In genomic region chr17:19482571-19482970, GRCh38 we compare ENCODE assay signal across 15 cellular contexts. TPM values are rescaled to one million over a fixed set of nuclear protein-coding genes. Genes with fewer than 3 reads are reported as not detected.
DNase-seq lines count a peak whose midpoint lies in the region; ATAC-seq and TF ChIP-seq lines count a peak whose summit lies in the region.
"Had no signal": no experiment of that assay in that cellular context is flagged by ENCODE, and none has a peak within 500 bp of the region (broad histone marks: within the 10 kb centered on the region; RNA-seq: fewer than 3 reads in every experiment).

No MANE protein-coding gene starts in this region.

- no peak for DNase-seq in chondrocyte (ENCODE audit: low spot score)
- DNase-seq in left kidney (ENCODE audit: low read depth, low spot score): peak; percentile 57
- no peak for DNase-seq in transverse colon
- no peak for DNase-seq in neural progenitor cell (ENCODE audit: low spot score)
- no peak for DNase-seq in germinal center (ENCODE audit: low spot score)
- DNase-seq: activated T-cell treated with anti-CD3 and anti-CD28 coated beads, Interleukin-2, amount 50 U/mL, for 48 hours; amygdala; effector CD4-positive, alpha-beta T cell; NCI-H2171; stimulated activated CD4-positive, alpha-beta T cell treated with anti-CD3 and anti-CD28 coated beads, Interleukin-4, amount 100 ng/mL, for 4 hours; stimulated activated naive CD4-positive, alpha-beta T cell treated with Interleukin-2 at 50 U/mL for 16 hours had no signal

- peak overlapping the region; percentile 9 for H3K9ac ChIP-seq in HUES64 (ENCODE audit: low read depth, low read length)
- no peak overlapping the region for H3K9ac ChIP-seq in neural progenitor cell

- TF ChIP-seq CTCF in chondrocyte (IDR thresholded peaks at IDR 0.05) (no peak), transverse colon (IDR thresholded peaks at IDR 0.05) (no peak), neural progenitor cell (IDR thresholded peaks at IDR 0.05) (no peak)

- no peaks in the 10 kb centered on the region for H3K36me3 ChIP-seq in HUES64 (ENCODE audit: insufficient read depth, low read length)
- no peaks in the 10 kb centered on the region for H3K36me3 ChIP-seq in transverse colon
- no peaks in the 10 kb centered on the region for H3K36me3 ChIP-seq in neural progenitor cell
- H3K36me3 ChIP-seq: prostate gland had no signal

- H3F3A ChIP-seq in neural progenitor cell (ENCODE audit: low read depth): no peaks in the 10 kb centered on the region

- no peak for TF ChIP-seq EP300 in transverse colon (IDR thresholded peaks at IDR 0.05; ENCODE audit: low read depth)

- no peaks in the 10 kb centered on the region for H3K79me2 ChIP-seq in neural progenitor cell (ENCODE audit: low read depth)

- H3K4me1 ChIP-seq in HUES64 (ENCODE audit: insufficient read depth, low read length) (peaks cover 10% of the 10 kb centered on the region), transverse colon (peaks cover 0 to 13% (median 0%) of the 10 kb centered on the region in 4 donors), neural progenitor cell (no peaks in the 10 kb centered on the region)
- H3K4me1 ChIP-seq: prostate gland had no signal

- peak overlapping the region; percentile 90 for H3K27ac ChIP-seq in HUES64 (ENCODE audit: low read depth, low read length)
- peak overlapping the region; percentile 45 to 76 (median 73) for H3K27ac ChIP-seq in transverse colon
- no peak overlapping the region for H3K27ac ChIP-seq in neural progenitor cell

- H3K4me2 ChIP-seq in neural progenitor cell: no peak overlapping the region

- WGBS in HUES64: no CpG with 5 or more reads among the region's 1 CpG
- 50 to 58% methylated on average over 1 of the region's 1 CpG for WGBS in transverse colon (ENCODE audit: low coverage in 1 of 2), 2 donors

- H3K4me1 Mint-ChIP-seq in chondrocyte (ENCODE audit: low read depth) (peaks cover 19% of the 10 kb centered on the region), neural progenitor cell (peaks cover 6% of the 10 kb centered on the region)
- H3K4me1 Mint-ChIP-seq in stimulated activated memory B cell treated with anti-CD40 and anti-IgM and Interleukin-4, amounts not matched to agents 10 μg/mL and 1 μg/mL and 100 μg/mL, for 72 hours: no peaks in the 10 kb centered on the region

- H4K20me1 ChIP-seq in neural progenitor cell (ENCODE audit: low read depth): no peaks in the 10 kb centered on the region

- H2AFZ ChIP-seq in neural progenitor cell (replicated peaks): no peak overlapping the region

- H3K4me3 Mint-ChIP-seq in chondrocyte (ENCODE audit: unreplicated experiment) (no peak overlapping the region), neural progenitor cell (no peak overlapping the region)
- H3K4me3 Mint-ChIP-seq in stimulated activated memory B cell treated with anti-CD40 and anti-IgM and Interleukin-4, amounts not matched to agents 10 μg/mL and 1 μg/mL and 100 μg/mL, for 72 hours: no peak overlapping the region

- TF ChIP-seq POLR2A in transverse colon (IDR thresholded peaks at IDR 0.05): no peak

- H3K9me3 ChIP-seq in HUES64 (ENCODE audit: insufficient read depth, low read depth, low read length) (no peaks in the 10 kb centered on the region), transverse colon (no peaks in the 10 kb centered on the region), neural progenitor cell (ENCODE audit: low read depth) (no peaks in the 10 kb centered on the region)
- H3K9me3 ChIP-seq: prostate gland had no signal

- no peak for ATAC-seq in GM18873 (IDR thresholded peaks at IDR 0.05; ENCODE audit: low FRiP score, unreplicated experiment)
- no peak for ATAC-seq in stimulated activated memory B cell treated with anti-CD40 and anti-IgM and Interleukin-4, amounts not matched to agents 10 μg/mL and 1 μg/mL and 100 μg/mL, for 72 hours

- intact Hi-C loops in transverse colon (cut with DNase I; ENCODE audit: low total_unique reads): no loop called here

- H3K9me3 Mint-ChIP-seq in chondrocyte (ENCODE audit: low read depth): peaks cover 6% of the 10 kb centered on the region
- H3K9me3 Mint-ChIP-seq in neural progenitor cell: peaks cover 11% of the 10 kb centered on the region
- H3K9me3 Mint-ChIP-seq in stimulated activated memory B cell treated with anti-CD40 and anti-IgM and Interleukin-4, amounts not matched to agents 10 μg/mL and 1 μg/mL and 100 μg/mL, for 72 hours: no peaks in the 10 kb centered on the region

- H3K27me3 Mint-ChIP-seq in chondrocyte (ENCODE audit: low read depth) (no peaks in the 10 kb centered on the region), neural progenitor cell (ENCODE audit: insufficient read depth, low read depth) (peaks cover 6% of the 10 kb centered on the region)
- H3K27me3 Mint-ChIP-seq in stimulated activated memory B cell treated with anti-CD40 and anti-IgM and Interleukin-4, amounts not matched to agents 10 μg/mL and 1 μg/mL and 100 μg/mL, for 72 hours: no peaks in the 10 kb centered on the region

- H3K27ac Mint-ChIP-seq in chondrocyte (ENCODE audit: unreplicated experiment) (peak overlapping the region; percentile 81), neural progenitor cell (no peak overlapping the region)
- no peak overlapping the region for H3K27ac Mint-ChIP-seq in stimulated activated memory B cell treated with anti-CD40 and anti-IgM and Interleukin-4, amounts not matched to agents 10 μg/mL and 1 μg/mL and 100 μg/mL, for 72 hours

- H3K36me3 Mint-ChIP-seq in chondrocyte (ENCODE audit: low read depth): no peaks in the 10 kb centered on the region
- H3K36me3 Mint-ChIP-seq in neural progenitor cell: no peaks in the 10 kb centered on the region
- H3K36me3 Mint-ChIP-seq in stimulated activated memory B cell treated with anti-CD40 and anti-IgM and Interleukin-4, amounts not matched to agents 10 μg/mL and 1 μg/mL and 100 μg/mL, for 72 hours: no peaks in the 10 kb centered on the region

- in situ Hi-C loops in transverse colon (cut with MboI; ENCODE audit: low pct_ligation_motif_present in 1 of 4, low pct_unique_long_range_greater_than_20kb in 1 of 4, low sequenced_read_pairs in 3 of 4): no loop called here

- no peaks in the 10 kb centered on the region for H3K27me3 ChIP-seq in HUES64 (ENCODE audit: insufficient read depth, low read length)
- H3K27me3 ChIP-seq in transverse colon: no peaks in the 10 kb centered on the region
- H3K27me3 ChIP-seq in neural progenitor cell: no peaks in the 10 kb centered on the region

- H3K4me3 ChIP-seq in HUES64 (ENCODE audit: low read length) (no peak overlapping the region), transverse colon (no peak overlapping the region), neural progenitor cell (no peak overlapping the region)
- H3K4me3 ChIP-seq: prostate gland had no signal

RNA-seq across cellular contexts. Expression of gene SLC47A1, which starts 51.1 kb away (rescaled TPM):
- polyA plus RNA-seq in HUES64 (2013, experiment 1 of 2): 1.3 TPM
- 2.0 TPM for polyA plus RNA-seq in HUES64 (2013, experiment 2 of 2)
- total RNA-seq in chondrocyte (1.7 to 4.9 TPM (median 2.0 TPM) in 3 replicates), transverse colon (under 1 TPM in 2 of 4 donors, not detected in 2; 0.32 to 0.96 TPM), neural progenitor cell (ENCODE audit: low replicate concordance) (1.9 and 2.1 TPM in 2 replicates)
